1 cellular context compared by ENCODE assay signal in the genomic region with DNA sequence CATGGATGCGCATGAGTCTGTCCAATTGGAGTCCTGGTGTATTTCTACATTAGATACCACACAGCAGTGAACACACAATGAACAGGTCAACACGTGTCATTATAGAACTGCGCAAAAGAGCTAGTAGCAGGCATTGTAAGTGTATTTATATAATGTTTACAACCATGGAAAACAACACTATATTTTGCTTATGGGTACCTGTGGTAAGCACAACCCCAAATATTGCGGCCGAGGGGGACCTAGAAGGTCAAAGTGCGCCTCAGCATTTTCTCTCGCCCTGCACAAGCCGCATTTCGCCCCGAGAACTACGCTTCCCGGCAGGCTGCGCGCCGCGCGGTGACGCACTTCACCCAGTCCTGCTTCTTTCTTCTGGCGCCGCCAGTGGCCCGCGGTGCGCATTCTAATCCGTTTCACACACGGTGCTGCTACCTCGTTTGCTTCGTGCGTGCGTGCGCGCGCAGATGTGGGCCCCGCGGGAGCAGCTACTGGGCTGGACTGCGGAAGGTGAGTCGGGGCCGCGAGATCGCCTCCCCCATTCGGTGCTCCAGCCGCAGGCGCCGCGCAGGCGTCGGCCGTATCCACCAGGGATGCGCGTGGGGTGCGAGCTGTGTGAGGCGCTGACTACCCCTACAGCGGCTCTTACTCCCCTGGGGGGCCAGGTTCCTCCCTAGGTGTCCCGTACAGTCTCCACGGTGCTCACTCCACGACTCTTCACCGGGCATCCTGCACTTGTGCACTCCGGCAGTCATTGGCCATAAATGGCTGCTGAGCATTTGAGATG.
TF ChIP-seq lines count a peak whose summit lies in the region.

Gene ZNF589 (plus strand): TSS at position 394 of the 781 bp plus-strand sequence. CDS start 68 bp downstream, at position 462.

TF ChIP-seq in HCT116, 20 proteins besides CTCF, POLR2A, EP300 and RAD21 (continued from another document):
- TF ChIP-seq EZH2 (IDR thresholded peaks at IDR 0.05), result no peak
- peak; percentile 82; the same call in 1 of the 2 replicates for TF ChIP-seq MAX (IDR thresholded peaks at IDR 0.05)
- TF ChIP-seq ELF1 (IDR thresholded peaks at IDR 0.05; ENCODE audit: borderline replicate concordance, low read depth), result no peak
- TF ChIP-seq YY1 (IDR thresholded peaks at IDR 0.05; ENCODE audit: extremely low read depth, insufficient replicate concordance, low read depth, low read length), result peak; percentile 52
- peak; percentile 28; the same call in 1 of the 2 replicates for TF ChIP-seq SP1 (IDR thresholded peaks at IDR 0.05; ENCODE audit: low read depth)
- peak; percentile 54; the same call in 1 of the 2 replicates for TF ChIP-seq ZFX (IDR thresholded peaks at IDR 0.05)
- peak; percentile 88 for TF ChIP-seq TCF7L2 (IDR thresholded peaks at IDR 0.05; ENCODE audit: borderline replicate concordance, extremely low read depth, insufficient read depth, insufficient read length)
- TF ChIP-seq SIN3A (IDR thresholded peaks at IDR 0.05; ENCODE audit: low read depth), result peak; percentile 76
- TF ChIP-seq EZH2phosphoT487 (IDR thresholded peaks at IDR 0.05; ENCODE audit: borderline replicate concordance), result no peak
